28 cellular contexts compared by ENCODE assay signal in the genomic region with DNA sequence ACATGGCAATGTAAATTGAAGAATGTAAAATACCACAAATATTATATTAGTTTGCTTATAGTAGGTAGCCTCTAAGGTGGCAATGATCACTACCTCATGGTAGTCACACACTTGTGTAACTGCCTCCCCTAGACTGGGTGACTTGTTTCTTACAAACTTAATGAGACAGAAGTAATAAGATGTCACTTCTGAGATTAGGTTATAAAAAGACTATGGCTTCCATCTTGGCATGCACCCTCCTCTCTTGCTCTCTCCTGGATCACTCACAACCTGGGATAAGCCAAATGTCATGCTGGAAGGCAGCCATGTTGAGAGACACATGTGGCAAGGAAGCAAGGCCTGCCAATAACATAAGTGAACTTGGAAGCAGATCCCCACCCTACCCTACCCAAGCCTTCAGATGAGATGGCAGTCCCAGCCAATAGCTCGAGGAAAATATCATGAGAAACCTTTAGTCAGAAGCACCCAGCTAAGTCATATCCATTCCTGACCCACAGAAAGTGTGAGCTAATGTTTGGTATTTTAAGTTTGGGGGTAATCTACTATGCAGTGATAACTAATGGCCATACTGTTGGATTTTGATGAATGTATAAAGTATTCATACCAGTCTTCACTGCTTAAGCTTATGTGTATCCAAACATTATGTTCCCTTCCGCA. TPM values are rescaled to one million over a fixed set of nuclear protein-coding genes. Genes with fewer than 3 reads are reported as not detected.
DNase-seq lines count a peak whose midpoint lies in the region; ATAC-seq, FAIRE-seq and TF ChIP-seq lines count a peak whose summit lies in the region.
"Had no signal": no experiment of that assay in that cellular context is flagged by ENCODE, and none has a peak within 500 bp of the region (broad histone marks: within the 10 kb centered on the region; RNA-seq: fewer than 3 reads in every experiment).

No MANE protein-coding gene starts in this region.

- peaks cover 33% of the 10 kb centered on the region for H3K4me1 Mint-ChIP-seq in activated T-helper 17 cell treated with anti-CD3 and anti-CD28 coated beads, Interleukin-2, amount 50 U/mL, for 72 hours

- intact Hi-C loops in vagina (cut with DNase I), result no loop called here

- FAIRE-seq in H54 (lab: Jason Lieb, UNC) (peak; percentile 81), GM12891 (lab: Jason Lieb, UNC) (no peak)
- FAIRE-seq: keratinocyte had no signal

- ATAC-seq in activated T-helper 17 cell treated with anti-CD3 and anti-CD28 coated beads, Interleukin-2, amount 50 U/mL, for 72 hours (replicated peaks), result peak; percentile 54
- ATAC-seq: effector memory CD8-positive, alpha-beta T cell had no signal

- no peaks in the 10 kb centered on the region for H3K36me3 ChIP-seq in vagina
- H3K36me3 ChIP-seq: breast epithelium, transverse colon had no signal

- no peak overlapping the region for H3K4me3 ChIP-seq in fibroblast of mammary gland (ENCODE audit: control insufficient read depth, low read depth, low read length)
- no peak overlapping the region for H3K4me3 ChIP-seq in vagina
- H3K4me3 ChIP-seq: breast epithelium, coronary artery, transverse colon had no signal

- no peaks in the 10 kb centered on the region for H3K27me3 Mint-ChIP-seq in activated T-helper 17 cell treated with anti-CD3 and anti-CD28 coated beads, Interleukin-2, amount 50 U/mL, for 72 hours
- H3K27me3 Mint-ChIP-seq: activated CD4-positive, alpha-beta memory T cell treated with anti-CD3 and anti-CD28 coated beads for 36 hours; CD4-positive, alpha-beta memory T cell; effector memory CD8-positive, alpha-beta T cell had no signal

- DNase-seq in ELR (ENCODE audit: low read depth) (peak; percentile 14), H54 (ENCODE audit: insufficient read length, low spot score) (no peak), fibroblast of mammary gland (ENCODE audit: low read depth) (peak; percentile 62), vagina (ENCODE audit: extremely low spot score in 2 of 2) (no peak), nucleus accumbens (lab: John Stamatoyannopoulos, UW) (no peak), GM12891 (ENCODE audit: insufficient read length, low spot score) (no peak)
- no peak for DNase-seq in stimulated activated CD4-positive, alpha-beta T cell treated with anti-CD3 and anti-CD28 coated beads, Interleukin-4, amount 100 ng/mL, for 1 hour
- DNase-seq: activated CD4-positive, alpha-beta memory T cell treated with anti-CD3 and anti-CD28 coated beads for 36 hours; activated CD4-positive, CD25-positive, alpha-beta regulatory T cell; activated gamma-delta T cell treated with Interleukin-2 at 50 U/mL for 16 hours; activated T-cell treated with anti-CD3 and anti-CD28 coated beads for 4 hours; CD4-positive, alpha-beta memory T cell; DMS53; effector memory CD8-positive, alpha-beta T cell; HCEC 1CT; NCI-H1105 treated with DMSO at 0.1 percent for 48 hours; NCI-H2029 treated with DMSO at 0.1 percent for 48 hours; NCI-H2227 treated with DMSO at 0.1 percent for 48 hours; NCI-H82; nephron progenitor cell; posterior cingulate gyrus; stimulated activated CD4-positive, alpha-beta T cell treated with anti-CD3 and anti-CD28 coated beads, Interleukin-15, amount 100 ng/mL, for 24 hours; T1000; transverse colon had no signal

- H3K27me3 ChIP-seq in vagina, result no peaks in the 10 kb centered on the region
- H3K27me3 ChIP-seq: breast epithelium, transverse colon had no signal

- TF ChIP-seq CTCF in fibroblast of mammary gland (conservative IDR thresholded peaks at IDR 0.05; ENCODE audit: control insufficient read depth, insufficient read depth, low read depth, low read length), result no peak
- TF ChIP-seq CTCF in vagina (IDR thresholded peaks at IDR 0.05), result no peak

- H3K27ac ChIP-seq in vagina, result no peak overlapping the region
- H3K27ac ChIP-seq: breast epithelium, coronary artery, transverse colon had no signal

- H3K27ac Mint-ChIP-seq in activated T-helper 17 cell treated with anti-CD3 and anti-CD28 coated beads, Interleukin-2, amount 50 U/mL, for 72 hours, result no peak overlapping the region
- H3K27ac Mint-ChIP-seq: activated CD4-positive, alpha-beta memory T cell treated with anti-CD3 and anti-CD28 coated beads for 36 hours; nephron progenitor cell had no signal

- no peak overlapping the region for H3K4me3 Mint-ChIP-seq in activated T-helper 17 cell treated with anti-CD3 and anti-CD28 coated beads, Interleukin-2, amount 50 U/mL, for 72 hours
- H3K4me3 Mint-ChIP-seq: activated CD4-positive, alpha-beta memory T cell treated with anti-CD3 and anti-CD28 coated beads for 36 hours; CD4-positive, alpha-beta memory T cell; effector memory CD8-positive, alpha-beta T cell; nephron progenitor cell had no signal

- no peaks in the 10 kb centered on the region for H3K9me3 ChIP-seq in vagina
- H3K9me3 ChIP-seq: breast epithelium, transverse colon had no signal

- no peaks in the 10 kb centered on the region for H3K36me3 Mint-ChIP-seq in activated T-helper 17 cell treated with anti-CD3 and anti-CD28 coated beads, Interleukin-2, amount 50 U/mL, for 72 hours (ENCODE audit: low read depth)

- no peaks in the 10 kb centered on the region for H3K9me3 Mint-ChIP-seq in activated T-helper 17 cell treated with anti-CD3 and anti-CD28 coated beads, Interleukin-2, amount 50 U/mL, for 72 hours
- H3K9me3 Mint-ChIP-seq: effector memory CD8-positive, alpha-beta T cell; nephron progenitor cell had no signal

- H3K4me1 ChIP-seq in vagina, result peaks cover 45% of the 10 kb centered on the region
- H3K4me1 ChIP-seq: breast epithelium had no signal

- no peak for TF ChIP-seq POLR2A in H54 (IDR thresholded peaks at IDR 0.05; ENCODE audit: low read depth, low read length)
- no peak for TF ChIP-seq POLR2A in vagina (IDR thresholded peaks at IDR 0.05)
- TF ChIP-seq POLR2A in GM12891 (IDR thresholded peaks at IDR 0.05; ENCODE audit: low read depth, low read length), result no peak

TF ChIP-seq in GM12891, 5 proteins besides CTCF, POLR2A, EP300 and RAD21:
- no peak for TF ChIP-seq POU2F2 (IDR thresholded peaks at IDR 0.05; ENCODE audit: low read depth, low read length)
- TF ChIP-seq TAF1 (IDR thresholded peaks at IDR 0.05; ENCODE audit: low read depth, low read length), result no peak

RNA-seq across cellular contexts. Expression of a gene that starts 43.3 kb away (rescaled TPM):
- total RNA-seq in activated T-helper 17 cell treated with anti-CD3 and anti-CD28 coated beads, Interleukin-2, amount 50 U/mL, for 72 hours, result 10 to 100 TPM; 90.7 to 92.5 TPM
- 95.8 TPM for total RNA-seq in vagina
- 27.2 TPM for polyA plus RNA-seq in GM12891 (2012; ENCODE audit: low read depth, missing spikeins)

Comparison
In these comparisons a context has a peak if more than half of its experiments do, and no peak if none do; other contexts are left out.
1. DNase-seq: peak in ELR (single experiment) and fibroblast of mammary gland (single experiment); none in H54 (single experiment), vagina (0 of 2), stimulated activated CD4-positive, alpha-beta T cell treated with anti-CD3 and anti-CD28 coated beads, Interleukin-4, amount 100 ng/mL, for 1 hour (single experiment), nucleus accumbens (0 of 56) and GM12891 (single experiment).